ENCODE assay signal across 8 cellular contexts in the genomic region with DNA sequence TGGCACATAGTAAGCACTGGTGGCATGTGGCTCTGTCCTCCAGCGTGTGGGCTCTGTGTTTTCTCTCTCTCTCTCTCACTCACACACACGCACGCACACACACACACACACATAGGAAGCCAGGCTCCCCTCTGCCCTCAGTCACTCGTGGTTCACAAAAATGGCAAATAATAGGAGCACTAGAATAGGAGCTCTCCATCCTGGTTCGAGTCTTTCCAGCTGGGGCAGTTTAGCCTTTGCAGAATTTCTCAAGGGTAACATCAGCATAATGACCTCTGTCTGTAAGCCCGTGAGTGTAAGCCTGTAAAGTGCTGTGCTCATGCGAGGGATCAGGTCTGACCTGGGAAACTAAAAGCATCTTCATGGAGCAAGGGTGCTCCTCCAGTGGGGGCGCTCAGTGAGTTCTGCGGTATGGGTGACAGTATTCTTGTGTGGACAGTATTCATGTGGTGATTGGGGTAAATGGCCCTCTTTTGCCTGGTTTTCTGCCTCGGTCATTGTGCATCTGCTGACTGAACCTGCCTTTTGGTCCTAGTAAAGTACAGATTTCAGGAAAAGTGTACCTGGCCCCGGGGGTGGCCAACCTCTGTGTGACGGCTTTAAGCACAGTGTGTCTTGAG. TPM values are rescaled to one million over a fixed set of nuclear protein-coding genes. Genes with fewer than 3 reads are reported as not detected.
DNase-seq lines count a peak whose midpoint lies in the region; ATAC-seq and TF ChIP-seq lines count a peak whose summit lies in the region.

No MANE protein-coding gene starts in this region.

- peak; percentile 22; the same call in 1 of the 2 replicates for TF ChIP-seq CTCF in LNCaP clone FGC (IDR thresholded peaks at IDR 0.05; ENCODE audit: control insufficient read depth, extremely low read depth, insufficient read depth)
- TF ChIP-seq CTCF in heart right ventricle (IDR thresholded peaks at IDR 0.05): no peak

- peaks cover 49 to 52% (median 49%) of the 10 kb centered on the region in 3 donors for H3K4me1 Mint-ChIP-seq in CD8-positive, alpha-beta memory T cell

- CTCF ChIA-PET in CD8-positive, alpha-beta memory T cell (lab: Charles Lee): interaction anchor here (1.3 to 11.1 kb wide), 4 partner anchors 8 to 17 kb away, joined by 3 to 160 read pairs (median 55); no protein-coding TSS in a partner anchor

- ATAC-seq in heart right ventricle: peak in 1 of 8 donors; percentile 18

- peaks cover 49% of the 10 kb centered on the region for H3K4me1 ChIP-seq in CD8-positive, alpha-beta memory T cell (ENCODE audit: insufficient read depth, low read length)
- H3K4me1 ChIP-seq in heart right ventricle (peaks cover 23 to 74% (median 68%) of the 10 kb centered on the region in 9 donors), rectal smooth muscle tissue (ENCODE audit: control insufficient read depth, insufficient read depth, low read length) (peaks cover 55% of the 10 kb centered on the region)

- H3K4me3 ChIP-seq in CD8-positive, alpha-beta memory T cell (ENCODE audit: low read length): peak overlapping the region; percentile 85
- H3K4me3 ChIP-seq in LNCaP clone FGC (ENCODE audit: low read depth, low read length) (peak overlapping the region; percentile 86), heart right ventricle (peak overlapping the region in 9 of 10 donors; percentile 74 to 98 (median 93)), rectal smooth muscle tissue (ENCODE audit: low read length) (peak overlapping the region; percentile 83)

- peaks cover 0 to 3% of the 10 kb centered on the region in 2 donors for H3K27me3 Mint-ChIP-seq in CD8-positive, alpha-beta memory T cell

- H3K4me3 Mint-ChIP-seq in CD8-positive, alpha-beta memory T cell: peak overlapping the region; percentile 81 to 98 (median 93)

- peak overlapping the region; percentile 74 for H3K9ac ChIP-seq in rectal smooth muscle tissue (ENCODE audit: low read length)

- DNase-seq in CD8-positive, alpha-beta memory T cell: peak in 4 of 5 donors; percentile 22 to 68 (median 58)
- DNase-seq in LNCaP clone FGC (ENCODE audit: low read depth): no peak
- peak; percentile 57 for DNase-seq in activated naive CD4-positive, alpha-beta T cell treated with anti-CD3 and anti-CD28 coated beads, Interleukin-2, amount 50 U/mL, for 16 hours
- DNase-seq in heart right ventricle: no peak
- DNase-seq in T-helper 9 cell: no peak
- no peak for DNase-seq in nucleus accumbens (lab: John Stamatoyannopoulos, UW)
- DNase-seq in activated CD4-positive, CD25-positive, alpha-beta regulatory T cell (lab: John Stamatoyannopoulos, UW): no peak

- no peaks in the 10 kb centered on the region for H3K9me3 Mint-ChIP-seq in CD8-positive, alpha-beta memory T cell

- 23 to 27% methylated on average over 12 of the region's 12 CpGs for WGBS in heart right ventricle, 2 donors

- no peaks in the 10 kb centered on the region for H3K27me3 ChIP-seq in CD8-positive, alpha-beta memory T cell (ENCODE audit: insufficient read depth, low read length, poor library complexity, severe bottlenecking)
- H3K27me3 ChIP-seq in heart right ventricle (no peaks in the 10 kb centered on the region), rectal smooth muscle tissue (ENCODE audit: control insufficient read depth, insufficient read depth, low read length) (no peaks in the 10 kb centered on the region)

- peak overlapping the region; percentile 82 for H3K27ac ChIP-seq in CD8-positive, alpha-beta memory T cell (ENCODE audit: low read depth, low read length)
- H3K27ac ChIP-seq in heart right ventricle (peak overlapping the region in 9 of 10 donors; percentile 62 to 98 (median 94)), rectal smooth muscle tissue (ENCODE audit: low read depth, low read length) (peak overlapping the region; percentile 92)

- intact Hi-C loops in heart right ventricle (cut with DNase I): loop anchor here in 2 of 10 donors (5.0 kb wide), 2 partner anchors 124 to 219 kb away; partner anchors contain the start of genes CDCA8 (in 1 of the 2) and GNL2 (in 1 of the 2)

- POLR2A ChIA-PET in CD8-positive, alpha-beta memory T cell (lab: Charles Lee): interaction anchor here (4.4 kb wide), 1 partner anchor 12 kb away, joined by 45 read pairs; no protein-coding TSS in a partner anchor

- no peaks in the 10 kb centered on the region for H3K9me3 ChIP-seq in CD8-positive, alpha-beta memory T cell (ENCODE audit: low read length)
- H3K9me3 ChIP-seq in heart right ventricle: no peaks in the 10 kb centered on the region

- peaks cover 24% of the 10 kb centered on the region for H3K36me3 ChIP-seq in CD8-positive, alpha-beta memory T cell (ENCODE audit: insufficient read depth, low read length)
- H3K36me3 ChIP-seq in heart right ventricle (peaks cover 0 to 27% (median 0%) of the 10 kb centered on the region in 9 donors), rectal smooth muscle tissue (ENCODE audit: control insufficient read depth, insufficient read depth, low read length) (peaks cover 9% of the 10 kb centered on the region)

- H3K36me3 Mint-ChIP-seq in CD8-positive, alpha-beta memory T cell: peaks cover 3 to 40% (median 11%) of the 10 kb centered on the region in 3 donors

- H3K27ac Mint-ChIP-seq in CD8-positive, alpha-beta memory T cell: peak overlapping the region; percentile 66 to 99 (median 94)

RNA-seq across cellular contexts. Expression of gene ZC3H12A, which starts 0.8 kb away (rescaled TPM):
- total RNA-seq in CD8-positive, alpha-beta memory T cell: 10 to 100 TPM; 32.7 to 33.8 TPM
- 11.6 TPM for polyA plus RNA-seq in CD8-positive, alpha-beta memory T cell
- total RNA-seq in heart right ventricle: 10 to 100 TPM in 1 of 10 donors, 1 to 10 TPM in 9; 2.9 to 10.9 (median 4.9) TPM
- polyA plus RNA-seq in heart right ventricle: 1 to 10 TPM; 4.5 to 5.2 TPM

RNA-seq across cellular contexts. Expression of gene MEAF6, which starts 41.0 kb away (rescaled TPM):
- total RNA-seq in CD8-positive, alpha-beta memory T cell: 100 to 1,000 TPM; 102 to 113 TPM
- polyA plus RNA-seq in CD8-positive, alpha-beta memory T cell: 163 TPM
- total RNA-seq in heart right ventricle: 10 to 100 TPM; 27.8 to 59.9 (median 38.0) TPM
- polyA plus RNA-seq in heart right ventricle: 10 to 100 TPM; 33.8 to 34.0 TPM

Comparison
In these comparisons a context has a peak if more than half of its experiments do, and no peak if none do; other contexts are left out.
1. DNase-seq: peak in CD8-positive, alpha-beta memory T cell (4 of 5) and activated naive CD4-positive, alpha-beta T cell treated with anti-CD3 and anti-CD28 coated beads, Interleukin-2, amount 50 U/mL, for 16 hours (single experiment); none in LNCaP clone FGC (single experiment), heart right ventricle (0 of 2), T-helper 9 cell (single experiment), nucleus accumbens (0 of 56) and activated CD4-positive, CD25-positive, alpha-beta regulatory T cell (0 of 4).
2. Peak in every context shown above with its lines, with median percentiles within 50 percentile points of each other: H3K27ac ChIP-seq and H3K4me3 ChIP-seq.